In genomic region chr15:22930782-22931484, GRCh38 we compare ENCODE assay signal across 12 cellular contexts. TPM values are rescaled to one million over a fixed set of nuclear protein-coding genes. Genes with fewer than 3 reads are reported as not detected.
DNase-seq lines count a peak whose midpoint lies in the region; ATAC-seq and TF ChIP-seq lines count a peak whose summit lies in the region.
"Had no signal": no experiment of that assay in that cellular context is flagged by ENCODE, and none has a peak within 500 bp of the region (broad histone marks: within the 10 kb centered on the region; RNA-seq: fewer than 3 reads in every experiment).

No MANE protein-coding gene starts in this region.

- H3K4me1 ChIP-seq in left ventricle myocardium inferior (peaks cover 7% of the 10 kb centered on the region), suprapubic skin (peaks cover 7% of the 10 kb centered on the region)

- H3K27ac ChIP-seq in left ventricle myocardium inferior (replicated peaks), result peak overlapping the region; percentile 47
- H3K27ac ChIP-seq in suprapubic skin, result peak overlapping the region; percentile 18

- no peak for TF ChIP-seq POLR2A in suprapubic skin (IDR thresholded peaks at IDR 0.05)

- no peak for TF ChIP-seq EP300 in suprapubic skin (IDR thresholded peaks at IDR 0.05)

- TF ChIP-seq CTCF in left ventricle myocardium inferior (IDR thresholded peaks at IDR 0.05; ENCODE audit: borderline replicate concordance) (no peak), suprapubic skin (IDR thresholded peaks at IDR 0.05) (no peak)

- intact Hi-C loops in left ventricle myocardium inferior (cut with micrococcal nuclease), result no loop called here

- H3K27me3 ChIP-seq in left ventricle myocardium inferior (ENCODE audit: low read depth) (no peaks in the 10 kb centered on the region), suprapubic skin (no peaks in the 10 kb centered on the region)

- WGBS in suprapubic skin, result 36% methylated on average over 10 of the region's 10 CpGs

- DNase-seq in NCI-H2081 (lab: John Stamatoyannopoulos, UW) (peak; percentile 57 to 69), NCI-H2081 treated with DMSO at 0.1 percent for 48 hours (lab: John Stamatoyannopoulos, UW) (no peak), RKO (ENCODE audit: low spot score) (peak; percentile 14), left ventricle myocardium inferior (peak; percentile 46), suprapubic skin (ENCODE audit: low spot score in 2 of 2) (no peak), NCI-H1436 treated with DMSO at 0.1 percent for 48 hours (lab: John Stamatoyannopoulos, UW) (no peak)
- DNase-seq in activated naive CD4-positive, alpha-beta T cell treated with anti-CD3 and anti-CD28 coated beads, Interleukin-2, amount 50 U/mL, for 16 hours, result no peak
- DNase-seq: DND-41; naive B cell; NCI-H1092; stimulated activated naive B cell treated with anti-CD40 and anti-IgM and Interleukin-4, amounts not matched to agents 10 μg/mL and 1 μg/mL and 100 μg/mL, for 72 hours had no signal

- no peak for ATAC-seq in HG02763 (IDR thresholded peaks at IDR 0.05; ENCODE audit: unreplicated experiment)
- ATAC-seq: stimulated activated naive B cell treated with anti-CD40 and anti-IgM and Interleukin-4, amounts not matched to agents 10 μg/mL and 1 μg/mL and 100 μg/mL, for 72 hours had no signal

- H3K9me3 ChIP-seq in left ventricle myocardium inferior (replicated peaks) (no peaks in the 10 kb centered on the region), suprapubic skin (no peaks in the 10 kb centered on the region)

- H3K36me3 ChIP-seq in left ventricle myocardium inferior (peaks cover 65% of the 10 kb centered on the region), suprapubic skin (peaks cover 51% of the 10 kb centered on the region)

- no peak overlapping the region for H3K4me3 ChIP-seq in left ventricle myocardium inferior
- H3K4me3 ChIP-seq in suprapubic skin, result no peak overlapping the region

RNA-seq across cellular contexts. Expression of gene CYFIP1, which starts 49.2 kb away (rescaled TPM):
- total RNA-seq in left ventricle myocardium inferior (24.1 TPM), suprapubic skin (100 to 1,000 TPM in 2 of 4 donors, 10 to 100 TPM in 2; 77.5 to 106 (median 99.4) TPM)

Comparison
In these comparisons a context has a peak if more than half of its experiments do, and no peak if none do; other contexts are left out.
1. DNase-seq: peak in NCI-H2081 (2 of 2), RKO (single experiment) and left ventricle myocardium inferior (single experiment); none in NCI-H2081 treated with DMSO at 0.1 percent for 48 hours (single experiment), suprapubic skin (0 of 2), activated naive CD4-positive, alpha-beta T cell treated with anti-CD3 and anti-CD28 coated beads, Interleukin-2, amount 50 U/mL, for 16 hours (single experiment) and NCI-H1436 treated with DMSO at 0.1 percent for 48 hours (single experiment).